In genomic region chr3:134364936-134365765, GRCh38 we compare ENCODE assay signal across 9 cellular contexts. TPM values are rescaled to one million over a fixed set of nuclear protein-coding genes. Genes with fewer than 3 reads are reported as not detected.
DNase-seq lines count a peak whose midpoint lies in the region; ATAC-seq, FAIRE-seq and TF ChIP-seq lines count a peak whose summit lies in the region.
"Had no signal": no experiment of that assay in that cellular context is flagged by ENCODE, and none has a peak within 500 bp of the region (broad histone marks: within the 10 kb centered on the region; RNA-seq: fewer than 3 reads in every experiment).

No MANE protein-coding gene starts in this region.

- no peaks in the 10 kb centered on the region for H3K36me3 Mint-ChIP-seq in activated naive CD4-positive, alpha-beta T cell treated with anti-CD3 and anti-CD28 coated beads, Interleukin-2, amount 50 U/mL, for 24 hours
- H3K36me3 Mint-ChIP-seq in astrocyte (ENCODE audit: low read depth, unreplicated experiment): peaks cover 45% of the 10 kb centered on the region

- H3K79me2 ChIP-seq in astrocyte (ENCODE audit: insufficient read depth, low read length): peaks cover 70% of the 10 kb centered on the region

- no peak overlapping the region for H2BK120ac ChIP-seq in mesenchymal stem cell (ENCODE audit: low read depth, low read length)

- TF ChIP-seq POLR2A in upper lobe of left lung (IDR thresholded peaks at IDR 0.05): no peak

- H3K27me3 ChIP-seq in astrocyte (ENCODE audit: insufficient read depth, low read length): no peaks in the 10 kb centered on the region
- H3K27me3 ChIP-seq in mesenchymal stem cell (ENCODE audit: control insufficient read depth in 1 of 2, insufficient read depth in 1 of 2, low read length in 2 of 2): no peaks in the 10 kb centered on the region
- H3K27me3 ChIP-seq in upper lobe of left lung: no peaks in the 10 kb centered on the region

- H3K9me3 Mint-ChIP-seq in activated naive CD4-positive, alpha-beta T cell treated with anti-CD3 and anti-CD28 coated beads, Interleukin-2, amount 50 U/mL, for 24 hours: no peaks in the 10 kb centered on the region
- H3K9me3 Mint-ChIP-seq in astrocyte (ENCODE audit: unreplicated experiment): no peaks in the 10 kb centered on the region

- H2BK5ac ChIP-seq in mesenchymal stem cell (ENCODE audit: low read depth, low read length, poor library complexity, severe bottlenecking): peak overlapping the region; percentile 90

- H3K36me3 ChIP-seq in astrocyte (ENCODE audit: insufficient read depth, low read length): peaks cover 82% of the 10 kb centered on the region
- peaks cover 90 to 92% of the 10 kb centered on the region in 2 experiments for H3K36me3 ChIP-seq in mesenchymal stem cell (ENCODE audit: control insufficient read depth in 1 of 2, insufficient read depth in 2 of 2, low read depth in 1 of 2, low read length in 2 of 2)
- H3K36me3 ChIP-seq in upper lobe of left lung: peaks cover 47 to 90% (median 75%) of the 10 kb centered on the region in 4 donors

- peak overlapping the region; percentile 16 to 69 for H2BK12ac ChIP-seq in mesenchymal stem cell (ENCODE audit: low read length in 2 of 2)

- TF ChIP-seq EP300 in upper lobe of left lung (IDR thresholded peaks at IDR 0.05): no peak

- H3K4me3 Mint-ChIP-seq in activated naive CD4-positive, alpha-beta T cell treated with anti-CD3 and anti-CD28 coated beads, Interleukin-2, amount 50 U/mL, for 24 hours: peak overlapping the region; percentile 75
- H3K4me3 Mint-ChIP-seq in astrocyte (ENCODE audit: unreplicated experiment): peak overlapping the region; percentile 70

- H3K4me2 ChIP-seq in astrocyte (ENCODE audit: low read length): peak overlapping the region; percentile 79
- H3K4me2 ChIP-seq in mesenchymal stem cell (ENCODE audit: low read length, poor library complexity, severe bottlenecking): no peak overlapping the region

- H4K20me1 ChIP-seq in astrocyte (ENCODE audit: insufficient read depth, low read length): peaks cover 91% of the 10 kb centered on the region

- FAIRE-seq in astrocyte (lab: Jason Lieb, UNC) (no peak), D721Med (lab: Jason Lieb, UNC) (no peak), urothelium cell line (lab: Jason Lieb, UNC) (no peak)

- H3K14ac ChIP-seq in mesenchymal stem cell (ENCODE audit: low read length in 2 of 2): no peak overlapping the region

- peak overlapping the region; percentile 38 for H2BK15ac ChIP-seq in mesenchymal stem cell (ENCODE audit: low read depth, poor library complexity, severe bottlenecking)

- no peak for ATAC-seq in upper lobe of left lung (ENCODE audit: low FRiP score in 2 of 2)

- peak overlapping the region; percentile 0 for H4K91ac ChIP-seq in mesenchymal stem cell (ENCODE audit: low read length)

- H3K23ac ChIP-seq in mesenchymal stem cell (ENCODE audit: low read length in 2 of 2): no peak overlapping the region

- peak overlapping the region; percentile 56 for H3K27ac Mint-ChIP-seq in activated naive CD4-positive, alpha-beta T cell treated with anti-CD3 and anti-CD28 coated beads, Interleukin-2, amount 50 U/mL, for 24 hours
- H3K27ac Mint-ChIP-seq in astrocyte (ENCODE audit: unreplicated experiment): peak overlapping the region; percentile 79

- peaks cover 83% of the 10 kb centered on the region for H3K4me1 ChIP-seq in astrocyte (ENCODE audit: insufficient read depth, low read length)
- H3K4me1 ChIP-seq in mesenchymal stem cell (ENCODE audit: control insufficient read depth, insufficient read depth, low read depth, low read length): peaks cover 80% of the 10 kb centered on the region
- peaks cover 94 to 100% (median 98%) of the 10 kb centered on the region in 4 donors for H3K4me1 ChIP-seq in upper lobe of left lung

- H3K27ac ChIP-seq in astrocyte (ENCODE audit: low read depth, low read length) (peak overlapping the region; percentile 76), mesenchymal stem cell (ENCODE audit: low read length, poor library complexity, severe bottlenecking) (peak overlapping the region; percentile 98), upper lobe of left lung (peak overlapping the region; percentile 81 to 99 (median 98))

- H3K4me3 ChIP-seq in astrocyte (ENCODE audit: insufficient read depth, low read depth, low read length) (no peak overlapping the region), mesenchymal stem cell (ENCODE audit: insufficient read depth in 1 of 2, low read depth in 1 of 2, low read length in 2 of 2) (peak overlapping the region in 1 of 2 experiments; percentile 14), upper lobe of left lung (peak overlapping the region in 1 of 4 donors; percentile 40)

- H3K4me1 Mint-ChIP-seq in activated naive CD4-positive, alpha-beta T cell treated with anti-CD3 and anti-CD28 coated beads, Interleukin-2, amount 50 U/mL, for 24 hours: peaks cover 29% of the 10 kb centered on the region
- H3K4me1 Mint-ChIP-seq in astrocyte (ENCODE audit: low read depth, unreplicated experiment): peaks cover 56% of the 10 kb centered on the region

- no peak for DNase-seq in activated naive CD4-positive, alpha-beta T cell (lab: John Stamatoyannopoulos, UW)
- no peak for DNase-seq in astrocyte (ENCODE audit: low read depth)
- DNase-seq in mesenchymal stem cell: no peak
- no peak for DNase-seq in upper lobe of left lung
- no peak for DNase-seq in D721Med (ENCODE audit: insufficient read length, low spot score)
- no peak for DNase-seq in urothelium cell line (ENCODE audit: low spot score)
- no peak for DNase-seq in NCI-H2107 (lab: John Stamatoyannopoulos, UW)
- DNase-seq: stimulated activated naive CD4-positive, alpha-beta T cell treated with Interleukin-2 at 50 U/mL for 16 hours had no signal

- H3K9ac ChIP-seq in astrocyte (ENCODE audit: low read length) (peak overlapping the region; percentile 72), mesenchymal stem cell (ENCODE audit: low read length) (peak overlapping the region; percentile 74)

- no peaks in the 10 kb centered on the region for H3K79me1 ChIP-seq in mesenchymal stem cell (replicated peaks; ENCODE audit: low read length, poor library complexity, severe bottlenecking)

- peak overlapping the region; percentile 90 for H2AK5ac ChIP-seq in mesenchymal stem cell (ENCODE audit: low read length, severe bottlenecking)

- 64% methylated on average over 8 of the region's 8 CpGs for WGBS in mesenchymal stem cell
- 40 to 43% methylated on average over 8 of the region's 8 CpGs for WGBS in upper lobe of left lung, 2 donors

- H3K9me3 ChIP-seq in astrocyte (ENCODE audit: insufficient read depth, low read depth, low read length): no peaks in the 10 kb centered on the region
- no peaks in the 10 kb centered on the region for H3K9me3 ChIP-seq in mesenchymal stem cell (ENCODE audit: control insufficient read depth, low read length)
- no peaks in the 10 kb centered on the region for H3K9me3 ChIP-seq in upper lobe of left lung

- no peaks in the 10 kb centered on the region for H3K27me3 Mint-ChIP-seq in activated naive CD4-positive, alpha-beta T cell treated with anti-CD3 and anti-CD28 coated beads, Interleukin-2, amount 50 U/mL, for 24 hours
- H3K27me3 Mint-ChIP-seq in astrocyte (ENCODE audit: low read depth, unreplicated experiment): no peaks in the 10 kb centered on the region

- H4K8ac ChIP-seq in mesenchymal stem cell (ENCODE audit: low read length): peak overlapping the region; percentile 28

- H2AFZ ChIP-seq in astrocyte (ENCODE audit: low read depth, low read length) (no peak overlapping the region), mesenchymal stem cell (ENCODE audit: low read depth, low read length) (no peak overlapping the region)

- TF ChIP-seq CTCF in astrocyte (IDR thresholded peaks at IDR 0.05; ENCODE audit: insufficient read depth, low read depth, low read length) (no peak), upper lobe of left lung (IDR thresholded peaks at IDR 0.05) (no peak), D721Med (IDR thresholded peaks at IDR 0.05; ENCODE audit: insufficient read depth, missing control alignments) (no peak)

- H3K4ac ChIP-seq in mesenchymal stem cell (ENCODE audit: low read depth in 1 of 2, low read length in 2 of 2): peak overlapping the region in 1 of 2 experiments; percentile 70

- H3K18ac ChIP-seq in mesenchymal stem cell (ENCODE audit: low read depth in 1 of 2, low read length in 2 of 2): peak overlapping the region in 1 of 2 experiments; percentile 92

RNA-seq across cellular contexts. Expression of gene AMOTL2, which starts 9.1 kb away (rescaled TPM):
- 150 and 197 TPM in 2 replicates for total RNA-seq in astrocyte
- 16.1 TPM for polyA plus RNA-seq in mesenchymal stem cell (2013, experiment 1 of 2)
- 15.4 TPM for polyA plus RNA-seq in mesenchymal stem cell (2013, experiment 2 of 2)
- total RNA-seq in upper lobe of left lung: 100 to 1,000 TPM in 5 of 6 donors, 10 to 100 TPM in 1; 73.3 to 179 (median 132) TPM
